Comparison of ENCODE assay signal across 24 cellular contexts in the genomic region with DNA sequence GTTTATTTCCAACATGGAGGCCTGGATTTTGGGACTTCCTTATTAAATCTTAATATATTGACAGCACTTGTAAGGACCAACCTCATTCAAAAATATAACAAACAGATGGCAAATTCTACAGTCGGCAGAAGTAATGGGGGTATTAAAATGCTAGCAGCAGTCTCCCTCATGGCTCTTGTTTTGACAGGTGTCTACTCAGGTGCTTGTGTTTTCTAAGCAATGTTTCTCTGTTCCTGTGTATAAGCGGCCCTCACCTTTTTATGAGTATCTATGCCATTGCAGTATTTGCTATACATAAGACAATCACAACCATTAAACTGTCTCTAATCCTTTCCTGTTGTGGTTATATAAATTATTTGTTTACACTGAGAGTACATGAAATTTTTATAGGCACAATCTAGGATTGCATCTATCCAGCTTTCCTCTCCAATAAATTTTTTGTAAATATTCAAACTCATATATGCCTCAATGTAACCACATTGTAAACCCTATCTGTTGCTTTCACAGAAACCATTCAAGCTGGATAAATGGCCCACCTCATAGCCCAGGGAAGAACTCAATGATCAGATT.
"Had no signal": no experiment of that assay in that cellular context is flagged by ENCODE, and none has a peak within 500 bp of the region (broad histone marks: within the 10 kb centered on the region; RNA-seq: fewer than 3 reads in every experiment).

No MANE protein-coding gene starts in this region.

- H3K36me3 ChIP-seq: ascending aorta, esophagus squamous epithelium, gastroesophageal sphincter, heart right ventricle had no signal

- H3K9me3 ChIP-seq: esophagus squamous epithelium, gastroesophageal sphincter had no signal

- H3K27ac ChIP-seq: ascending aorta, coronary artery, epithelial cell of prostate, esophagus squamous epithelium, gastroesophageal sphincter, heart right ventricle had no signal

- H3K27me3 ChIP-seq: ascending aorta, esophagus squamous epithelium, gastroesophageal sphincter, heart right ventricle had no signal

- DNase-seq: activated CD4-positive, alpha-beta memory T cell treated with anti-CD3 and anti-CD28 coated beads, Interleukin-2, amount 10 ng/mL, durations not matched to agents 7 days and 5 days; activated CD4-positive, alpha-beta T cell treated with anti-CD3 and anti-CD28 coated beads for 1 hour; activated CD4-positive, alpha-beta T cell treated with anti-CD3 and anti-CD28 coated beads for 4 hours; activated CD4-positive, alpha-beta T cell treated with anti-CD3 and anti-CD28 coated beads, Interleukin-2, amount 10 ng/mL, durations not matched to agents 7 days and 5 days; activated CD4-positive, alpha-beta T cell treated with anti-CD3 and anti-CD28 coated beads, Interleukin-2, amount 50 U/mL, for 4 hours; activated CD8-positive, alpha-beta memory T cell treated with anti-CD3 and anti-CD28 coated beads, Interleukin-2, amount 50 U/mL, for 48 hours; activated gamma-delta T cell; activated naive CD4-positive, alpha-beta T cell; activated naive CD4-positive, alpha-beta T cell treated with anti-CD3 and anti-CD28 coated beads, Interleukin-2, amount 10 ng/mL, durations not matched to agents 7 days and 5 days; activated naive CD8-positive, alpha-beta T cell treated with anti-CD3 and anti-CD28 coated beads, Interleukin-2, amount 10 ng/mL, durations not matched to agents 7 days and 5 days; activated T-cell treated with anti-CD3 and anti-CD28 coated beads for 4 hours; activated T-cell treated with anti-CD3 and anti-CD28 coated beads, Interleukin-2, amount 50 U/mL, for 24 hours; activated T-cell treated with anti-CD3 and anti-CD28 coated beads, Interleukin-2, amount 50 U/mL, for 72 hours; effector CD8-positive, alpha-beta T cell; esophagus squamous epithelium; foreskin melanocyte; heart right ventricle; T-helper 1 cell; T-helper 17 cell; T1000 had no signal

- H3K4me3 ChIP-seq: ascending aorta, coronary artery, esophagus squamous epithelium, gastroesophageal sphincter, heart right ventricle had no signal
